ENCODE assay signal across 9 cellular contexts in genomic region chr10:119395287-119396007, GRCh38.
A peak's percentile ranks its signal among the peaks of the same experiment; 100 is the strongest.
DNase-seq lines count a peak whose midpoint lies in the region; ATAC-seq lines count a peak whose summit lies in the region.
"Had no signal": no experiment of that assay in that cellular context is flagged by ENCODE, and none has a peak within 500 bp of the region (broad histone marks: within the 10 kb centered on the region; RNA-seq: fewer than 3 reads in every experiment).

No MANE protein-coding gene starts in this region.

- no peaks in the 10 kb centered on the region for H3K27me3 Mint-ChIP-seq in IgD-negative memory B cell
- no peaks in the 10 kb centered on the region for H3K27me3 Mint-ChIP-seq in stimulated activated memory B cell treated with anti-CD40 and anti-IgM and Interleukin-4, amounts not matched to agents 10 μg/mL and 1 μg/mL and 100 μg/mL, for 72 hours
- no peaks in the 10 kb centered on the region for H3K27me3 Mint-ChIP-seq in stimulated activated naive CD8-positive, alpha-beta T cell treated with anti-CD3 and anti-CD28 coated beads, Interleukin-15, amount 100 ng/mL, for 72 hours

- H3K36me3 Mint-ChIP-seq in IgD-negative memory B cell = peaks cover 8% of the 10 kb centered on the region
- H3K36me3 Mint-ChIP-seq in stimulated activated memory B cell treated with anti-CD40 and anti-IgM and Interleukin-4, amounts not matched to agents 10 μg/mL and 1 μg/mL and 100 μg/mL, for 72 hours = peaks cover 27% of the 10 kb centered on the region

- H3K4me1 Mint-ChIP-seq in IgD-negative memory B cell = peaks cover 25 to 36% (median 25%) of the 10 kb centered on the region in 3 donors
- peaks cover 54% of the 10 kb centered on the region for H3K4me1 Mint-ChIP-seq in stimulated activated memory B cell treated with anti-CD40 and anti-IgM and Interleukin-4, amounts not matched to agents 10 μg/mL and 1 μg/mL and 100 μg/mL, for 72 hours
- H3K4me1 Mint-ChIP-seq in stimulated activated naive CD8-positive, alpha-beta T cell treated with anti-CD3 and anti-CD28 coated beads, Interleukin-15, amount 100 ng/mL, for 72 hours = peaks cover 26% of the 10 kb centered on the region

- peak overlapping the region; percentile 3 to 80 (median 46) for H3K4me3 Mint-ChIP-seq in IgD-negative memory B cell
- peak overlapping the region; percentile 22 for H3K4me3 Mint-ChIP-seq in stimulated activated memory B cell treated with anti-CD40 and anti-IgM and Interleukin-4, amounts not matched to agents 10 μg/mL and 1 μg/mL and 100 μg/mL, for 72 hours
- no peak overlapping the region for H3K4me3 Mint-ChIP-seq in stimulated activated naive CD8-positive, alpha-beta T cell treated with anti-CD3 and anti-CD28 coated beads, Interleukin-15, amount 100 ng/mL, for 72 hours

- peak; percentile 77 for ATAC-seq in stimulated activated memory B cell treated with anti-CD40 and anti-IgM and Interleukin-4, amounts not matched to agents 10 μg/mL and 1 μg/mL and 100 μg/mL, for 72 hours
- ATAC-seq in GM18511 (IDR thresholded peaks at IDR 0.05; ENCODE audit: unreplicated experiment) (no peak), GM18907 (IDR thresholded peaks at IDR 0.05; ENCODE audit: unreplicated experiment) (no peak)
- ATAC-seq in stimulated activated naive CD8-positive, alpha-beta T cell treated with anti-CD3 and anti-CD28 coated beads, Interleukin-15, amount 100 ng/mL, for 72 hours = no peak

- DNase-seq in astrocyte of the hippocampus (ENCODE audit: low read depth, low spot score) = peak; percentile 71
- DNase-seq in iris pigment epithelial cell (ENCODE audit: low read depth) = peak; percentile 68
- DNase-seq in A172 (ENCODE audit: low spot score) = no peak
- no peak for DNase-seq in stimulated activated naive CD8-positive, alpha-beta T cell treated with anti-CD3 and anti-CD28 coated beads, Interleukin-15, amount 100 ng/mL, for 72 hours
- DNase-seq: NCI-H526 had no signal

- peak overlapping the region; percentile 71 to 97 (median 82) for H3K27ac Mint-ChIP-seq in IgD-negative memory B cell
- peak overlapping the region; percentile 73 for H3K27ac Mint-ChIP-seq in stimulated activated memory B cell treated with anti-CD40 and anti-IgM and Interleukin-4, amounts not matched to agents 10 μg/mL and 1 μg/mL and 100 μg/mL, for 72 hours
- H3K27ac Mint-ChIP-seq in stimulated activated naive CD8-positive, alpha-beta T cell treated with anti-CD3 and anti-CD28 coated beads, Interleukin-15, amount 100 ng/mL, for 72 hours = no peak overlapping the region

- no peaks in the 10 kb centered on the region for H3K9me3 Mint-ChIP-seq in IgD-negative memory B cell
- peaks cover 6% of the 10 kb centered on the region for H3K9me3 Mint-ChIP-seq in stimulated activated memory B cell treated with anti-CD40 and anti-IgM and Interleukin-4, amounts not matched to agents 10 μg/mL and 1 μg/mL and 100 μg/mL, for 72 hours
- peaks cover 0 to 7% of the 10 kb centered on the region in 2 donors for H3K9me3 Mint-ChIP-seq in stimulated activated naive CD8-positive, alpha-beta T cell treated with anti-CD3 and anti-CD28 coated beads, Interleukin-15, amount 100 ng/mL, for 72 hours

Comparison
In these comparisons a context has a peak if more than half of its experiments do, and no peak if none do; other contexts are left out.
1. H3K27ac Mint-ChIP-seq: peak in IgD-negative memory B cell (3 of 3) and stimulated activated memory B cell treated with anti-CD40 and anti-IgM and Interleukin-4, amounts not matched to agents 10 μg/mL and 1 μg/mL and 100 μg/mL, for 72 hours (single experiment); none in stimulated activated naive CD8-positive, alpha-beta T cell treated with anti-CD3 and anti-CD28 coated beads, Interleukin-15, amount 100 ng/mL, for 72 hours (0 of 2).
2. H3K4me3 Mint-ChIP-seq: peak in IgD-negative memory B cell (4 of 4) and stimulated activated memory B cell treated with anti-CD40 and anti-IgM and Interleukin-4, amounts not matched to agents 10 μg/mL and 1 μg/mL and 100 μg/mL, for 72 hours (single experiment); none in stimulated activated naive CD8-positive, alpha-beta T cell treated with anti-CD3 and anti-CD28 coated beads, Interleukin-15, amount 100 ng/mL, for 72 hours (0 of 2).
3. DNase-seq: peak in astrocyte of the hippocampus (single experiment) and iris pigment epithelial cell (single experiment); none in A172 (single experiment) and stimulated activated naive CD8-positive, alpha-beta T cell treated with anti-CD3 and anti-CD28 coated beads, Interleukin-15, amount 100 ng/mL, for 72 hours (0 of 2).